Comparison of ENCODE assay signal across 8 cellular contexts in genomic region chr14:21852061-21852664, GRCh38.
DNase-seq lines count a peak whose midpoint lies in the region; ATAC-seq and TF ChIP-seq lines count a peak whose summit lies in the region.

No MANE protein-coding gene starts in this region.

- H3K4me1 ChIP-seq in GM23338 (ENCODE audit: insufficient read depth) (no peaks in the 10 kb centered on the region), iPS DF 6.9 (ENCODE audit: control insufficient read depth, insufficient read depth, low read length) (no peaks in the 10 kb centered on the region)

- no peak overlapping the region for H3K4me3 Mint-ChIP-seq in GM23338
- peak overlapping the region; percentile 75 for H3K4me3 Mint-ChIP-seq in activated naive CD4-positive, alpha-beta T cell treated with anti-CD3 and anti-CD28 coated beads, Interleukin-2, amount 50 U/mL, for 24 hours

- H3K9me2 ChIP-seq in GM23338 (ENCODE audit: insufficient read depth) = no peaks in the 10 kb centered on the region

- H3K79me2 ChIP-seq in GM23338 (replicated peaks; ENCODE audit: insufficient read depth) = no peaks in the 10 kb centered on the region

- no peaks in the 10 kb centered on the region for H3K36me3 Mint-ChIP-seq in GM23338 (ENCODE audit: low read depth)
- H3K36me3 Mint-ChIP-seq in activated naive CD4-positive, alpha-beta T cell treated with anti-CD3 and anti-CD28 coated beads, Interleukin-2, amount 50 U/mL, for 24 hours = no peaks in the 10 kb centered on the region

- no peaks in the 10 kb centered on the region for H3F3A ChIP-seq in GM23338 (replicated peaks; ENCODE audit: low read depth)

- H3K27ac Mint-ChIP-seq in GM23338 = no peak overlapping the region; the same call in 1 of the 2 replicates
- H3K27ac Mint-ChIP-seq in activated naive CD4-positive, alpha-beta T cell treated with anti-CD3 and anti-CD28 coated beads, Interleukin-2, amount 50 U/mL, for 24 hours = peak overlapping the region; percentile 56

- H3K27me3 Mint-ChIP-seq in GM23338 (ENCODE audit: insufficient read depth, low read depth, poor library complexity) = peaks cover 1% of the 10 kb centered on the region
- H3K27me3 Mint-ChIP-seq in activated naive CD4-positive, alpha-beta T cell treated with anti-CD3 and anti-CD28 coated beads, Interleukin-2, amount 50 U/mL, for 24 hours = peaks cover 1% of the 10 kb centered on the region

- H3K9me3 Mint-ChIP-seq in GM23338 = no peaks in the 10 kb centered on the region
- H3K9me3 Mint-ChIP-seq in activated naive CD4-positive, alpha-beta T cell treated with anti-CD3 and anti-CD28 coated beads, Interleukin-2, amount 50 U/mL, for 24 hours = no peaks in the 10 kb centered on the region

- H4K20me1 ChIP-seq in GM23338 (replicated peaks; ENCODE audit: insufficient read depth) = no peaks in the 10 kb centered on the region

- H3K27me3 ChIP-seq in GM23338 (ENCODE audit: insufficient read depth) = no peaks in the 10 kb centered on the region
- H3K27me3 ChIP-seq in iPS DF 6.9 (ENCODE audit: control insufficient read depth, insufficient read depth, low read length) = no peaks in the 10 kb centered on the region

- no CpG with 5 or more reads among the region's 4 CpGs for WGBS in iPS DF 6.9 (ENCODE audit: insufficient coverage, insufficient read length)

- H3K4me1 Mint-ChIP-seq in GM23338 = peaks cover 2% of the 10 kb centered on the region; the same call in 1 of the 3 replicates
- H3K4me1 Mint-ChIP-seq in activated naive CD4-positive, alpha-beta T cell treated with anti-CD3 and anti-CD28 coated beads, Interleukin-2, amount 50 U/mL, for 24 hours = peaks cover 10% of the 10 kb centered on the region

- no peak overlapping the region for H3K4me2 ChIP-seq in GM23338

- H3K27ac ChIP-seq in GM23338 (ENCODE audit: low read depth) = no peak overlapping the region
- H3K27ac ChIP-seq in iPS DF 6.9 (ENCODE audit: low read length) = no peak overlapping the region

- peak; percentile 77 to 89 for TF ChIP-seq CTCF in GM23338 (conservative IDR thresholded peaks at IDR 0.05; ENCODE audit: low read depth in 2 of 2)

- no peak overlapping the region for H3K4me3 ChIP-seq in GM23338
- no peak overlapping the region for H3K4me3 ChIP-seq in iPS DF 6.9 (ENCODE audit: low read length)

- peak; percentile 46 for DNase-seq in CD1c-positive myeloid dendritic cell (ENCODE audit: extremely low spot score)
- peak; percentile 82 for DNase-seq in GM23338 (ENCODE audit: low spot score)
- peak; percentile 23 for DNase-seq in SK-N-DZ (ENCODE audit: low spot score)
- peak; percentile 54 for DNase-seq in iPS DF 6.9 (ENCODE audit: low read depth, low spot score)
- DNase-seq in stimulated activated CD4-positive, alpha-beta T cell treated with anti-CD3 and anti-CD28 coated beads, Interleukin-1b, Interleukin-23, amount 100 ng/mL, for 1 hour (ENCODE audit: low read depth in 2 of 2) = peak; percentile 43 to 44
- DNase-seq in NCI-H2107 treated with DMSO at 0.1 percent for 48 hours (lab: John Stamatoyannopoulos, UW; ENCODE audit: unreplicated experiment) = no peak
- DNase-seq in NCI-H510A treated with DMSO at 0.1 percent for 48 hours (lab: John Stamatoyannopoulos, UW) = no peak

- no peaks in the 10 kb centered on the region for H3K9me3 ChIP-seq in iPS DF 6.9 (ENCODE audit: control insufficient read depth, insufficient read depth, low read length)

- peak; percentile 90 for ATAC-seq in GM23338

- H2AFZ ChIP-seq in GM23338 = peak overlapping the region; percentile 61; the same call in 1 of the 2 replicates

- H3K36me3 ChIP-seq in GM23338 (ENCODE audit: insufficient read depth) (no peaks in the 10 kb centered on the region), iPS DF 6.9 (ENCODE audit: control insufficient read depth, insufficient read depth, low read length) (no peaks in the 10 kb centered on the region)

TF ChIP-seq in GM23338, 12 proteins besides CTCF, POLR2A, EP300 and RAD21 (continues in another document):
- TF ChIP-seq ZNF462 (CRISPR knock-in tag; IDR thresholded peaks at IDR 0.05) (no peak), ETS1 (IDR thresholded peaks at IDR 0.05) (no peak), ZNF114 (CRISPR knock-in tag; IDR thresholded peaks at IDR 0.05) (no peak), STAT1 (IDR thresholded peaks at IDR 0.05; ENCODE audit: unreplicated experiment) (no peak), ZNF331 (CRISPR knock-in tag; IDR thresholded peaks at IDR 0.05; ENCODE audit: low read depth) (no peak), NANOG (IDR thresholded peaks at IDR 0.05; ENCODE audit: borderline replicate concordance) (no peak), JUNB (IDR thresholded peaks at IDR 0.05; ENCODE audit: unreplicated experiment) (no peak), CREB1 (CRISPR knock-in tag; IDR thresholded peaks at IDR 0.05; ENCODE audit: low read depth) (no peak)

Comparison
In these comparisons a context has a peak if more than half of its experiments do, and no peak if none do; other contexts are left out.
1. DNase-seq: peak in CD1c-positive myeloid dendritic cell (single experiment), GM23338 (single experiment), SK-N-DZ (single experiment), iPS DF 6.9 (single experiment) and stimulated activated CD4-positive, alpha-beta T cell treated with anti-CD3 and anti-CD28 coated beads, Interleukin-1b, Interleukin-23, amount 100 ng/mL, for 1 hour (2 of 2); none in NCI-H2107 treated with DMSO at 0.1 percent for 48 hours (single experiment) and NCI-H510A treated with DMSO at 0.1 percent for 48 hours (single experiment).